Comparison of ENCODE assay signal across 25 cellular contexts in the genomic region with DNA sequence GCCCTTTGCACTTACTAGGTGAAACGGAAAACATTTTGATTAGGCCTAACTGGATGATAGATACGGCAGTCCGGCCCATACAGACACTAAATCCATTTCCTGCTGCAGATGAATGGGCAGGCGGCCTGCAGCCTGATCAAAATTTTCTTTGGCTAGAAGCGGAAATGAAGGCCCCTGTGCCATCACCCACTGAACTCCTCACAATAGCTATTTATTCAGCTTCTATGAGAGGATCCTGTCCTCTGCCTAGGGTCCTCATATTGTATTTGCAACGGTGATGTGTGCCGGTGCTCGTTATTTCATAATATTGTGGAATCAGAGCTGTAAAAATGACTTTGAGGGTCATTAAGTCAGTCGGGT.
"Had no signal": no experiment of that assay in that cellular context is flagged by ENCODE, and none has a peak within 500 bp of the region (broad histone marks: within the 10 kb centered on the region; RNA-seq: fewer than 3 reads in every experiment).

No MANE protein-coding gene starts in this region.

- H3K4me3 ChIP-seq: SJCRH30, SK-N-MC had no signal

- H3K9me3 ChIP-seq: SJCRH30 had no signal

- H3K9me3 Mint-ChIP-seq: activated naive CD4-positive, alpha-beta T cell treated with anti-CD3 and anti-CD28 coated beads, Interleukin-2, amount 50 U/mL, for 24 hours; activated T-helper 2 cell treated with anti-CD3 and anti-CD28 coated beads, Interferon-gamma antibody, Interleukin-2, Interleukin-4, amounts not matched to agents 10 μg/mL and 5 μg/mL and 100 μg/mL, durations not matched to agents 14 hours and 24 hours and 36 hours had no signal

- H3K27ac Mint-ChIP-seq: activated CD4-positive, alpha-beta T cell treated with anti-CD3 and anti-CD28 coated beads, Interleukin-2, amount 10 ng/mL, durations not matched to agents 24 days and 14 days; activated CD8-positive, alpha-beta T cell treated with anti-CD3 and anti-CD28 coated beads, Interleukin-2, amount 10 ng/mL, durations not matched to agents 7 days and 5 days; activated naive CD4-positive, alpha-beta T cell treated with anti-CD3 and anti-CD28 coated beads, Interleukin-2, amount 50 U/mL, for 24 hours; activated naive CD8-positive, alpha-beta T cell treated with anti-CD3 and anti-CD28 coated beads, Interleukin-2, amount 50 U/mL, for 24 hours; activated T-cell treated with anti-CD3 and anti-CD28 coated beads, Interleukin-2, amount 50 U/mL, for 24 hours; activated T-helper 2 cell treated with anti-CD3 and anti-CD28 coated beads, Interferon-gamma antibody, Interleukin-2, Interleukin-4, amounts not matched to agents 10 μg/mL and 5 μg/mL and 100 μg/mL, durations not matched to agents 14 hours and 24 hours and 36 hours had no signal

- DNase-seq: activated CD4-positive, alpha-beta T cell treated with anti-CD3 and anti-CD28 coated beads, Interleukin-2, amount 10 ng/mL, durations not matched to agents 24 days and 14 days; activated CD4-positive, alpha-beta T cell treated with anti-CD3 and anti-CD28 coated beads, Interleukin-2, amount 50 U/mL, for 48 hours; activated CD8-positive, alpha-beta T cell treated with anti-CD3 and anti-CD28 coated beads, Interleukin-2, amount 10 ng/mL, durations not matched to agents 7 days and 5 days; activated gamma-delta T cell; activated naive CD4-positive, alpha-beta T cell treated with Interleukin-2 at 50 U/mL for 16 hours; activated naive CD8-positive, alpha-beta T cell treated with anti-CD3 and anti-CD28 coated beads, Interleukin-2, amount 50 U/mL, for 24 hours; activated T-cell treated with anti-CD3 and anti-CD28 coated beads, Interleukin-2, amount 50 U/mL, for 24 hours; anterior cingulate cortex; caudate nucleus; Karpas-422; NCI-H1048; NCI-H1105 treated with DMSO at 0.1 percent for 48 hours; NCI-H1436 treated with DMSO at 0.1 percent for 48 hours; NCI-H1694 treated with DMSO at 0.1 percent for 48 hours; NCI-H2029; NCI-H345; NCI-H524 treated with DMSO at 0.1 percent for 48 hours; SHP77; SJCRH30; T1000 had no signal

- H3K36me3 ChIP-seq: SJCRH30 had no signal

- ATAC-seq: activated CD8-positive, alpha-beta T cell treated with anti-CD3 and anti-CD28 coated beads, Interleukin-2, amount 10 ng/mL, durations not matched to agents 7 days and 5 days; activated naive CD8-positive, alpha-beta T cell treated with anti-CD3 and anti-CD28 coated beads, Interleukin-2, amount 50 U/mL, for 24 hours; Panc1 had no signal

- H3K4me1 Mint-ChIP-seq: activated CD4-positive, alpha-beta T cell treated with anti-CD3 and anti-CD28 coated beads, Interleukin-2, amount 10 ng/mL, durations not matched to agents 24 days and 14 days; activated naive CD4-positive, alpha-beta T cell treated with anti-CD3 and anti-CD28 coated beads, Interleukin-2, amount 50 U/mL, for 24 hours; activated naive CD8-positive, alpha-beta T cell treated with anti-CD3 and anti-CD28 coated beads, Interleukin-2, amount 50 U/mL, for 24 hours had no signal

- H3K4me3 Mint-ChIP-seq: activated CD4-positive, alpha-beta T cell treated with anti-CD3 and anti-CD28 coated beads, Interleukin-2, amount 10 ng/mL, durations not matched to agents 24 days and 14 days; activated CD8-positive, alpha-beta T cell treated with anti-CD3 and anti-CD28 coated beads, Interleukin-2, amount 10 ng/mL, durations not matched to agents 7 days and 5 days; activated naive CD4-positive, alpha-beta T cell treated with anti-CD3 and anti-CD28 coated beads, Interleukin-2, amount 50 U/mL, for 24 hours; activated naive CD8-positive, alpha-beta T cell treated with anti-CD3 and anti-CD28 coated beads, Interleukin-2, amount 50 U/mL, for 24 hours; activated T-cell treated with anti-CD3 and anti-CD28 coated beads, Interleukin-2, amount 50 U/mL, for 24 hours; brain had no signal

- H3K27me3 Mint-ChIP-seq: activated CD4-positive, alpha-beta T cell treated with anti-CD3 and anti-CD28 coated beads, Interleukin-2, amount 10 ng/mL, durations not matched to agents 24 days and 14 days; brain had no signal

- H3K4me1 ChIP-seq: SJCRH30 had no signal

- H3K27ac ChIP-seq: SJCRH30, SK-N-MC had no signal

- H3K36me3 Mint-ChIP-seq: brain had no signal
